Comparison of ENCODE assay signal across 14 cellular contexts in the genomic region with DNA sequence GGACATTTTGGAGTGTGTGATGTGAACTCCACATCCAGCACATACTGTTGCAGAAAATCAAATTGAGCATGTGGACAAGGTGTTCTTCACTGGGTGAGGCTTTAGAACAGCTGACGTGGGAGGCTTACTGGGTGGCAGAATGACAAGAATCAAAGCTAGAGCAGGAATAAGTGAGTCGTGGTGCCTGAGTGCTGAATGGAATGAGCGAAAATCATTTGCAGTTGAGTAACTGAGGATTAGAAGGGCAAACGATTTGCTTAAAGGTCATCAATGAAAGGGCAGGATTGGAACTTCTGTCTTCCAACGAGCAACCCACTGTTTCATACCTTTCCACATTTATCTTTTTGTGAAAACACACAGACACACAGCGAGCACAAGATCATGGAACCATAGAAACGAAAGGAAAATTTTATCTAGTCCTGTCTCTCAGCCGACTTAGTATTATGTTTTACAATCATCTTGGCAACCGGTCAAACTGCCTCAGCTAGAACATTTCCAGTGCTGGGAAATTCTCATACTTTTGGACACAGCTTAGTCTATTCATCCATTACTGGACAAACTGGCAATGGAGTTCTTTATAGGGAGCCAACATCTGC. TPM values are rescaled to one million over a fixed set of nuclear protein-coding genes. Genes with fewer than 3 reads are reported as not detected.
DNase-seq lines count a peak whose midpoint lies in the region; ATAC-seq and TF ChIP-seq lines count a peak whose summit lies in the region.
"Had no signal": no experiment of that assay in that cellular context is flagged by ENCODE, and none has a peak within 500 bp of the region (broad histone marks: within the 10 kb centered on the region; RNA-seq: fewer than 3 reads in every experiment).

No MANE protein-coding gene starts in this region.

- H3K4me3 Mint-ChIP-seq in chondrocyte (ENCODE audit: unreplicated experiment), result peak overlapping the region; percentile 4
- H3K4me3 Mint-ChIP-seq in CD4-positive, alpha-beta T cell, result no peak overlapping the region
- H3K4me3 Mint-ChIP-seq: activated naive CD4-positive, alpha-beta T cell treated with anti-CD3 and anti-CD28 coated beads, Interleukin-2, amount 10 ng/mL, durations not matched to agents 7 days and 5 days; neural progenitor cell had no signal

- H3K4me3 ChIP-seq in lower lobe of right lung, result no peak overlapping the region
- no peak overlapping the region for H3K4me3 ChIP-seq in upper lobe of right lung
- H3K4me3 ChIP-seq: colonic mucosa, neural progenitor cell, SK-N-MC had no signal

- H3K36me3 Mint-ChIP-seq in chondrocyte (ENCODE audit: low read depth), result no peaks in the 10 kb centered on the region
- no peaks in the 10 kb centered on the region for H3K36me3 Mint-ChIP-seq in CD4-positive, alpha-beta T cell (ENCODE audit: low read depth)
- H3K36me3 Mint-ChIP-seq: activated naive CD4-positive, alpha-beta T cell treated with anti-CD3 and anti-CD28 coated beads, Interleukin-2, amount 10 ng/mL, durations not matched to agents 7 days and 5 days; neural progenitor cell had no signal

- H3K36me3 ChIP-seq in lower lobe of right lung (no peaks in the 10 kb centered on the region), upper lobe of right lung (no peaks in the 10 kb centered on the region)
- H3K36me3 ChIP-seq: colonic mucosa, neural progenitor cell had no signal

- H3K27ac Mint-ChIP-seq in chondrocyte (ENCODE audit: unreplicated experiment), result peak overlapping the region; percentile 86
- H3K27ac Mint-ChIP-seq in CD4-positive, alpha-beta T cell, result no peak overlapping the region
- H3K27ac Mint-ChIP-seq: activated naive CD4-positive, alpha-beta T cell treated with anti-CD3 and anti-CD28 coated beads, Interleukin-2, amount 10 ng/mL, durations not matched to agents 7 days and 5 days; neural progenitor cell had no signal

- no peaks in the 10 kb centered on the region for H3K9me3 Mint-ChIP-seq in chondrocyte (ENCODE audit: low read depth)
- H3K9me3 Mint-ChIP-seq in CD4-positive, alpha-beta T cell, result no peaks in the 10 kb centered on the region
- H3K9me3 Mint-ChIP-seq: activated naive CD4-positive, alpha-beta T cell treated with anti-CD3 and anti-CD28 coated beads, Interleukin-2, amount 10 ng/mL, durations not matched to agents 7 days and 5 days; neural progenitor cell had no signal

- peaks cover 4% of the 10 kb centered on the region for H3K27me3 ChIP-seq in lower lobe of right lung (ENCODE audit: low read depth)
- no peaks in the 10 kb centered on the region for H3K27me3 ChIP-seq in upper lobe of right lung
- no peaks in the 10 kb centered on the region for H3K27me3 ChIP-seq in CD4-positive, alpha-beta T cell (ENCODE audit: control insufficient read depth, insufficient read depth, low read length)
- H3K27me3 ChIP-seq: colonic mucosa, neural progenitor cell had no signal

- no peaks in the 10 kb centered on the region for H3K4me1 ChIP-seq in lower lobe of right lung
- no peaks in the 10 kb centered on the region for H3K4me1 ChIP-seq in upper lobe of right lung
- H3K4me1 ChIP-seq: colonic mucosa, neural progenitor cell had no signal

- CTCF ChIA-PET in CD4-positive, alpha-beta T cell (lab: Charles Lee), result no interaction called here

- H3K27me3 Mint-ChIP-seq in chondrocyte (ENCODE audit: low read depth), result no peaks in the 10 kb centered on the region
- H3K27me3 Mint-ChIP-seq in CD4-positive, alpha-beta T cell, result peaks cover 2% of the 10 kb centered on the region

- no peak for TF ChIP-seq CTCF in chondrocyte (IDR thresholded peaks at IDR 0.05)
- TF ChIP-seq CTCF in lower lobe of right lung (IDR thresholded peaks at IDR 0.05), result no peak
- TF ChIP-seq CTCF in upper lobe of right lung (IDR thresholded peaks at IDR 0.05), result no peak
- no peak for TF ChIP-seq CTCF in CD4-positive, alpha-beta T cell (IDR thresholded peaks at IDR 0.05)

- DNase-seq in Right ventricle myocardium inferior (ENCODE audit: missing footprints) (no peak), cardiac septum (ENCODE audit: low spot score) (no peak), chondrocyte (ENCODE audit: low spot score) (no peak), lower lobe of right lung (no peak), upper lobe of right lung (no peak), DMS79 (lab: John Stamatoyannopoulos, UW) (no peak)
- DNase-seq in CD4-positive, alpha-beta T cell, result no peak
- DNase-seq: activated naive CD4-positive, alpha-beta T cell treated with anti-CD3 and anti-CD28 coated beads, Interleukin-2, amount 10 ng/mL, durations not matched to agents 7 days and 5 days; colonic mucosa; small intestine had no signal

- POLR2A ChIA-PET in CD4-positive, alpha-beta T cell (lab: Charles Lee), result no interaction called here

- peak overlapping the region; percentile 9 for H3K27ac ChIP-seq in lower lobe of right lung
- no peak overlapping the region for H3K27ac ChIP-seq in upper lobe of right lung
- no peak overlapping the region for H3K27ac ChIP-seq in CD4-positive, alpha-beta T cell (ENCODE audit: low read depth, low read length)
- H3K27ac ChIP-seq: colonic mucosa, neural progenitor cell, SK-N-MC had no signal

- intact Hi-C loops in Right ventricle myocardium inferior (cut with DNase I), result no loop called here
- intact Hi-C loops in cardiac septum (cut with DNase I), result loop anchor here (10.0 kb wide), 1 partner anchor 459 kb away; no protein-coding TSS in a partner anchor
- intact Hi-C loops in lower lobe of right lung (cut with DNase I), result no loop called here
- intact Hi-C loops in upper lobe of right lung (cut with DNase I), result no loop called here
- intact Hi-C loops in CD4-positive, alpha-beta T cell (cut with DNase I, micrococcal nuclease), result loop anchor here in 1 of 2 experiments (5.0 kb wide), 1 partner anchor 92 kb away; no protein-coding TSS in a partner anchor

- H3K9me3 ChIP-seq in lower lobe of right lung (no peaks in the 10 kb centered on the region), upper lobe of right lung (no peaks in the 10 kb centered on the region)
- no peaks in the 10 kb centered on the region for H3K9me3 ChIP-seq in CD4-positive, alpha-beta T cell (ENCODE audit: control insufficient read depth, low read length)
- H3K9me3 ChIP-seq: colonic mucosa had no signal

- peak; percentile 69 for ATAC-seq in Right ventricle myocardium inferior
- ATAC-seq in lower lobe of right lung, result peak in 1 of 2 donors; percentile 44
- peak; percentile 48 for ATAC-seq in upper lobe of right lung
- ATAC-seq in CD4-positive, alpha-beta T cell (ENCODE audit: poor library complexity), result no peak
- ATAC-seq in GM21723 (IDR thresholded peaks at IDR 0.05; ENCODE audit: unreplicated experiment), result no peak

- H3K4me1 Mint-ChIP-seq in chondrocyte (ENCODE audit: low read depth), result peaks cover 49% of the 10 kb centered on the region
- H3K4me1 Mint-ChIP-seq in CD4-positive, alpha-beta T cell (ENCODE audit: low read depth), result no peaks in the 10 kb centered on the region
- H3K4me1 Mint-ChIP-seq: activated naive CD4-positive, alpha-beta T cell treated with anti-CD3 and anti-CD28 coated beads, Interleukin-2, amount 10 ng/mL, durations not matched to agents 7 days and 5 days had no signal

RNA-seq across cellular contexts. Expression of a gene that starts 7.2 kb away (rescaled TPM):
- not detected for total RNA-seq in Right ventricle myocardium inferior
- not detected for total RNA-seq in cardiac septum
- 0.28 to 0.65 TPM (median 0.47 TPM) in 3 replicates for total RNA-seq in chondrocyte
- total RNA-seq in lower lobe of right lung, result 4.9 TPM
- total RNA-seq in upper lobe of right lung, result not detected
- total RNA-seq in CD4-positive, alpha-beta T cell, result not detected
- total RNA-seq: colonic mucosa had no signal

RNA-seq across cellular contexts. Expression of a gene that starts 50.6 kb away (rescaled TPM):
- not detected for total RNA-seq in Right ventricle myocardium inferior
- not detected for total RNA-seq in cardiac septum
- 0.45 to 1.9 TPM (median 0.79 TPM) in 3 replicates for total RNA-seq in chondrocyte
- total RNA-seq in lower lobe of right lung, result 1.6 TPM
- total RNA-seq in upper lobe of right lung, result 4.9 TPM
- total RNA-seq in CD4-positive, alpha-beta T cell, result 1 to 10 TPM; 1.5 to 2.2 TPM
- total RNA-seq: A673 had no signal

Comparison
In these comparisons a context has a peak if more than half of its experiments do, and no peak if none do; other contexts are left out.
1. ATAC-seq: peak in Right ventricle myocardium inferior (single experiment) and upper lobe of right lung (single experiment); none in CD4-positive, alpha-beta T cell (single experiment) and GM21723 (single experiment).